In the genomic region with DNA sequence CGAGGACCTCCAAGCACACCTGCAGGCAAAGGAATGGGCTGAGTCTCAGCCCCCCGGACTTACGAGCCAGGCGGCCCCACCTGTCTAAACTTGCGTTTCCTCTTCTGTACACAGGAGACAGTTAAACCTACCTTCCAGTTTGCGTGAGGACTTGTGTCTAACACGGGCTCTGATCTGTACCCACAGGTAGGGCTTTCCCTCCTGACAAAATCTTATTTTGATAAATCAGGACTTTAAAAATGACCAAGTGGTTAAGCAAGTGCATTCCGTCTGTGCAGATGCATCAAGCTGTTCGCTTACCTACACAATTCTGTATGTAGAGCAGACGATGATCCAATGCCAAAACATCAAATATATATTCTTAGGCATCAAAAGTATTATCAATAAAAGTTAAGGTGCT, we compare ENCODE assay signal across 2 cellular contexts.
TF ChIP-seq lines count a peak whose summit lies in the region.

No MANE protein-coding gene starts in this region.

TF ChIP-seq in HCT116, 20 proteins besides CTCF, POLR2A, EP300 and RAD21:
- TF ChIP-seq, protein P1, sequence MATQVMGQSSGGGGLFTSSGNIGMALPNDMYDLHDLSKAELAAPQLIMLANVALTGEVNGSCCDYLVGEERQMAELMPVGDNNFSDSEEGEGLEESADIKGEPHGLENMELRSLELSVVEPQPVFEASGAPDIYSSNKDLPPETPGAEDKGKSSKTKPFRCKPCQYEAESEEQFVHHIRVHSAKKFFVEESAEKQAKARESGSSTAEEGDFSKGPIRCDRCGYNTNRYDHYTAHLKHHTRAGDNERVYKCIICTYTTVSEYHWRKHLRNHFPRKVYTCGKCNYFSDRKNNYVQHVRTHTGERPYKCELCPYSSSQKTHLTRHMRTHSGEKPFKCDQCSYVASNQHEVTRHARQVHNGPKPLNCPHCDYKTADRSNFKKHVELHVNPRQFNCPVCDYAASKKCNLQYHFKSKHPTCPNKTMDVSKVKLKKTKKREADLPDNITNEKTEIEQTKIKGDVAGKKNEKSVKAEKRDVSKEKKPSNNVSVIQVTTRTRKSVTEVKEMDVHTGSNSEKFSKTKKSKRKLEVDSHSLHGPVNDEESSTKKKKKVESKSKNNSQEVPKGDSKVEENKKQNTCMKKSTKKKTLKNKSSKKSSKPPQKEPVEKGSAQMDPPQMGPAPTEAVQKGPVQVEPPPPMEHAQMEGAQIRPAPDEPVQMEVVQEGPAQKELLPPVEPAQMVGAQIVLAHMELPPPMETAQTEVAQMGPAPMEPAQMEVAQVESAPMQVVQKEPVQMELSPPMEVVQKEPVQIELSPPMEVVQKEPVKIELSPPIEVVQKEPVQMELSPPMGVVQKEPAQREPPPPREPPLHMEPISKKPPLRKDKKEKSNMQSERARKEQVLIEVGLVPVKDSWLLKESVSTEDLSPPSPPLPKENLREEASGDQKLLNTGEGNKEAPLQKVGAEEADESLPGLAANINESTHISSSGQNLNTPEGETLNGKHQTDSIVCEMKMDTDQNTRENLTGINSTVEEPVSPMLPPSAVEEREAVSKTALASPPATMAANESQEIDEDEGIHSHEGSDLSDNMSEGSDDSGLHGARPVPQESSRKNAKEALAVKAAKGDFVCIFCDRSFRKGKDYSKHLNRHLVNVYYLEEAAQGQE (IDR thresholded peaks at IDR 0.05; ENCODE audit: low read depth), result no peak
- TF ChIP-seq SRF (IDR thresholded peaks at IDR 0.05; ENCODE audit: low read depth), result no peak
- TF ChIP-seq, protein P2, sequence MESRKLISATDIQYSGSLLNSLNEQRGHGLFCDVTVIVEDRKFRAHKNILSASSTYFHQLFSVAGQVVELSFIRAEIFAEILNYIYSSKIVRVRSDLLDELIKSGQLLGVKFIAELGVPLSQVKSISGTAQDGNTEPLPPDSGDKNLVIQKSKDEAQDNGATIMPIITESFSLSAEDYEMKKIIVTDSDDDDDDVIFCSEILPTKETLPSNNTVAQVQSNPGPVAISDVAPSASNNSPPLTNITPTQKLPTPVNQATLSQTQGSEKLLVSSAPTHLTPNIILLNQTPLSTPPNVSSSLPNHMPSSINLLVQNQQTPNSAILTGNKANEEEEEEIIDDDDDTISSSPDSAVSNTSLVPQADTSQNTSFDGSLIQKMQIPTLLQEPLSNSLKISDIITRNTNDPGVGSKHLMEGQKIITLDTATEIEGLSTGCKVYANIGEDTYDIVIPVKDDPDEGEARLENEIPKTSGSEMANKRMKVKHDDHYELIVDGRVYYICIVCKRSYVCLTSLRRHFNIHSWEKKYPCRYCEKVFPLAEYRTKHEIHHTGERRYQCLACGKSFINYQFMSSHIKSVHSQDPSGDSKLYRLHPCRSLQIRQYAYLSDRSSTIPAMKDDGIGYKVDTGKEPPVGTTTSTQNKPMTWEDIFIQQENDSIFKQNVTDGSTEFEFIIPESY (IDR thresholded peaks at IDR 0.05; ENCODE audit: extremely low read depth, insufficient replicate concordance, low read length), result no peak
- no peak for TF ChIP-seq SIN3A (IDR thresholded peaks at IDR 0.05; ENCODE audit: low read depth)
- TF ChIP-seq EZH2 (IDR thresholded peaks at IDR 0.05), result no peak
- TF ChIP-seq TCF7L2 (IDR thresholded peaks at IDR 0.05; ENCODE audit: borderline replicate concordance, extremely low read depth, insufficient read depth, insufficient read length), result no peak
- TF ChIP-seq YY1 (IDR thresholded peaks at IDR 0.05; ENCODE audit: extremely low read depth, insufficient replicate concordance, low read depth, low read length), result no peak
- TF ChIP-seq CEBPB (IDR thresholded peaks at IDR 0.05; ENCODE audit: low read depth), result no peak
- TF ChIP-seq EGR1 (IDR thresholded peaks at IDR 0.05; ENCODE audit: low read depth), result no peak
- TF ChIP-seq ELF1 (IDR thresholded peaks at IDR 0.05; ENCODE audit: borderline replicate concordance, low read depth), result no peak
- no peak for TF ChIP-seq ZFX (IDR thresholded peaks at IDR 0.05)
- no peak for TF ChIP-seq EZH2phosphoT487 (IDR thresholded peaks at IDR 0.05; ENCODE audit: borderline replicate concordance)
- TF ChIP-seq, protein P3, sequence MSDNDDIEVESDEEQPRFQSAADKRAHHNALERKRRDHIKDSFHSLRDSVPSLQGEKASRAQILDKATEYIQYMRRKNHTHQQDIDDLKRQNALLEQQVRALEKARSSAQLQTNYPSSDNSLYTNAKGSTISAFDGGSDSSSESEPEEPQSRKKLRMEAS (IDR thresholded peaks at IDR 0.05), result no peak
TF ChIP-seq in HCT116: peak in this region for 0.

TF ChIP-seq in liver, 16 proteins besides CTCF, POLR2A, EP300 and RAD21:
- no peak for TF ChIP-seq TAF1 (conservative IDR thresholded peaks at IDR 0.05)
- no peak for TF ChIP-seq HNF4G (IDR thresholded peaks at IDR 0.05)
- TF ChIP-seq SP1 (IDR thresholded peaks at IDR 0.05), result no peak
- TF ChIP-seq, protein P4, sequence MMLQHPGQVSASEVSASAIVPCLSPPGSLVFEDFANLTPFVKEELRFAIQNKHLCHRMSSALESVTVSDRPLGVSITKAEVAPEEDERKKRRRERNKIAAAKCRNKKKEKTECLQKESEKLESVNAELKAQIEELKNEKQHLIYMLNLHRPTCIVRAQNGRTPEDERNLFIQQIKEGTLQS (IDR thresholded peaks at IDR 0.05), result no peak
- no peak for TF ChIP-seq YY1 (IDR thresholded peaks at IDR 0.05)
- TF ChIP-seq, protein P2 (IDR thresholded peaks at IDR 0.05), result no peak
- TF ChIP-seq, protein P1 (IDR thresholded peaks at IDR 0.05), result no peak
- no peak for TF ChIP-seq FOXA1 (IDR thresholded peaks at IDR 0.05)
- no peak for TF ChIP-seq RXRA (IDR thresholded peaks at IDR 0.05)
- TF ChIP-seq GABPA (IDR thresholded peaks at IDR 0.05 in 1 of 2, conservative IDR thresholded peaks at IDR 0.05 in 1 of 2), result no peak
- no peak for TF ChIP-seq FOXA2 (IDR thresholded peaks at IDR 0.05)
- no peak for TF ChIP-seq NR2F2 (IDR thresholded peaks at IDR 0.05)
- TF ChIP-seq HNF4A (conservative IDR thresholded peaks at IDR 0.05), result no peak
- no peak for TF ChIP-seq EGR1 (IDR thresholded peaks at IDR 0.05; ENCODE audit: low read depth in 2 of 2)
- TF ChIP-seq, protein P3 (IDR thresholded peaks at IDR 0.05), result no peak
- TF ChIP-seq JUND (IDR thresholded peaks at IDR 0.05), result no peak
